33 cellular contexts compared by ENCODE assay signal in the genomic region with DNA sequence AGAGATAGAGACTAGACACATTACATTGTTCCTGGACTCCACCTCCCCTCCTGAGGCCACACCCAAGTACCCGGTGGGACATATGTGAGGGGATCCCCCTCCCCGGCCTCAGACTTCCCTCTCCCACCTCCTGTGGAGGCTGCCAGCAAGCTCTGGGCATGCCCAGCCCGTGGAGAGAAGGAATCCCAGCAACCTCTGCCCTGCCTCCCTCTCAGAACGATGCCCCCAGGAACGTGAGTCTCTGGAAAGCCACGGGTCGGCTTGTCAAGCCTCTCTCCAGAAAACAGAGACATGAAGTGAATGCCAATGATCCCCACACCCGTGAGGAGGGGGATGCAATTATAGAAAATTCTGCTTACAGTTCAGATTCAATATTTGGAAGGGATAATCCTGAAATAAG. TPM values are rescaled to one million over a fixed set of nuclear protein-coding genes. Genes with fewer than 3 reads are reported as not detected.
"Had no signal": no experiment of that assay in that cellular context is flagged by ENCODE, and none has a peak within 500 bp of the region (broad histone marks: within the 10 kb centered on the region; RNA-seq: fewer than 3 reads in every experiment).

No MANE protein-coding gene starts in this region.

- H3K4me1 Mint-ChIP-seq: activated B cell treated with CpG ODN at 0.5 μM for 24 hours; activated T-helper 17 cell treated with anti-CD3 and anti-CD28 coated beads, Interleukin-2, amount 50 U/mL, for 72 hours; stimulated activated effector memory CD8-positive, alpha-beta T cell treated with anti-CD3 and anti-CD28 coated beads, Interleukin-12 subunit alpha, Interleukin-12 subunit beta, amount 100 ng/mL, for 72 hours had no signal

- H3K9me3 ChIP-seq: esophagus muscularis mucosa, heart right ventricle, left lung, ovary, sigmoid colon, thoracic aorta, upper lobe of left lung, vagina had no signal

- H3K27me3 ChIP-seq: ovary, upper lobe of left lung, vagina had no signal

- FAIRE-seq: small intestine had no signal

- H3K27ac ChIP-seq: esophagus muscularis mucosa, heart right ventricle, left lung, ovary, sigmoid colon, thoracic aorta, upper lobe of left lung, vagina had no signal

- H3K36me3 Mint-ChIP-seq: activated naive CD4-positive, alpha-beta T cell treated with anti-CD3 and anti-CD28 coated beads, Interleukin-2, amount 50 U/mL, for 24 hours; natural killer cell; stimulated activated effector memory CD8-positive, alpha-beta T cell treated with anti-CD3 and anti-CD28 coated beads, Interleukin-12 subunit alpha, Interleukin-12 subunit beta, amount 100 ng/mL, for 72 hours had no signal

- ATAC-seq: activated naive CD8-positive, alpha-beta T cell treated with anti-CD3 and anti-CD28 coated beads, Interleukin-2, amount 50 U/mL, for 24 hours; activated T-cell treated with anti-CD3 and anti-CD28 coated beads, Interleukin-2, amount 50 U/mL, for 4 hours; activated T-helper 17 cell treated with anti-CD3 and anti-CD28 coated beads, Interleukin-2, amount 50 U/mL, for 72 hours; heart right ventricle; natural killer cell had no signal

- DNase-seq: activated B cell treated with CpG ODN at 0.5 μM for 24 hours; activated CD4-positive, alpha-beta T cell treated with anti-CD3 and anti-CD28 coated beads, Interleukin-2, amount 50 U/mL, for 1 hour; activated CD8-positive, alpha-beta T cell treated with anti-CD3 and anti-CD28 coated beads for 36 hours; activated naive CD8-positive, alpha-beta T cell treated with anti-CD3 and anti-CD28 coated beads, Interleukin-2, amount 50 U/mL, for 24 hours; activated T-cell treated with anti-CD3 and anti-CD28 coated beads, Interleukin-2, amount 50 U/mL, for 4 hours; amygdala; caudate nucleus; cortex of kidney; foreskin melanocyte; heart right ventricle; left lung; mesendoderm; natural killer cell; ovary; retina; sigmoid colon; small intestine; stimulated activated CD4-positive, alpha-beta T cell treated with anti-CD3 and anti-CD28 coated beads, Interleukin-4, amount 100 ng/mL, for 24 hours had no signal

- H3K27ac Mint-ChIP-seq: activated B cell treated with CpG ODN at 0.5 μM for 24 hours; activated CD8-positive, alpha-beta T cell treated with anti-CD3 and anti-CD28 coated beads for 36 hours; activated naive CD4-positive, alpha-beta T cell treated with anti-CD3 and anti-CD28 coated beads, Interleukin-2, amount 50 U/mL, for 24 hours; activated naive CD8-positive, alpha-beta T cell treated with anti-CD3 and anti-CD28 coated beads, Interleukin-2, amount 50 U/mL, for 24 hours; activated T-helper 17 cell treated with anti-CD3 and anti-CD28 coated beads, Interleukin-2, amount 50 U/mL, for 72 hours; natural killer cell; progenitor cell of endocrine pancreas; stimulated activated effector memory CD8-positive, alpha-beta T cell treated with anti-CD3 and anti-CD28 coated beads, Interleukin-12 subunit alpha, Interleukin-12 subunit beta, amount 100 ng/mL, for 72 hours; stimulated activated naive CD8-positive, alpha-beta T cell treated with anti-CD3 and anti-CD28 coated beads, Interleukin-15, Interleukin-2, amounts not matched to agents 100 ng/mL and 50 ng/mL, for 24 hours; T-helper 2 cell treated with Interferon-gamma antibody and Interleukin-4, amounts not matched to agents 5 μg/mL and 100 μg/mL, for 36 hours had no signal

- H3K9me3 Mint-ChIP-seq: activated B cell treated with CpG ODN at 0.5 μM for 24 hours; activated CD8-positive, alpha-beta T cell treated with anti-CD3 and anti-CD28 coated beads for 36 hours; activated naive CD4-positive, alpha-beta T cell treated with anti-CD3 and anti-CD28 coated beads, Interleukin-2, amount 50 U/mL, for 24 hours; activated naive CD8-positive, alpha-beta T cell treated with anti-CD3 and anti-CD28 coated beads, Interleukin-2, amount 50 U/mL, for 24 hours; activated T-cell treated with anti-CD3 and anti-CD28 coated beads, Interleukin-2, amount 50 U/mL, for 4 hours; activated T-helper 17 cell treated with anti-CD3 and anti-CD28 coated beads, Interleukin-2, amount 50 U/mL, for 72 hours; natural killer cell; stimulated activated effector memory CD8-positive, alpha-beta T cell treated with anti-CD3 and anti-CD28 coated beads, Interleukin-12 subunit alpha, Interleukin-12 subunit beta, amount 100 ng/mL, for 72 hours; stimulated activated naive CD8-positive, alpha-beta T cell treated with anti-CD3 and anti-CD28 coated beads, Interleukin-15, Interleukin-2, amounts not matched to agents 100 ng/mL and 50 ng/mL, for 24 hours; T-helper 2 cell treated with Interferon-gamma antibody and Interleukin-4, amounts not matched to agents 5 μg/mL and 100 μg/mL, for 36 hours had no signal

- H3K36me3 ChIP-seq: esophagus muscularis mucosa, heart right ventricle, left lung, ovary, sigmoid colon, thoracic aorta, upper lobe of left lung, vagina had no signal

- H3K4me1 ChIP-seq: sigmoid colon had no signal

- H3K4me3 ChIP-seq: esophagus muscularis mucosa, heart right ventricle, left lung, lung, ovary, sigmoid colon, thoracic aorta, upper lobe of left lung, vagina had no signal

- H3K4me3 Mint-ChIP-seq: activated B cell treated with CpG ODN at 0.5 μM for 24 hours; activated CD8-positive, alpha-beta T cell treated with anti-CD3 and anti-CD28 coated beads for 36 hours; activated naive CD4-positive, alpha-beta T cell treated with anti-CD3 and anti-CD28 coated beads, Interleukin-2, amount 50 U/mL, for 24 hours; activated naive CD8-positive, alpha-beta T cell treated with anti-CD3 and anti-CD28 coated beads, Interleukin-2, amount 50 U/mL, for 24 hours; activated T-cell treated with anti-CD3 and anti-CD28 coated beads, Interleukin-2, amount 50 U/mL, for 4 hours; activated T-helper 17 cell treated with anti-CD3 and anti-CD28 coated beads, Interleukin-2, amount 50 U/mL, for 72 hours; natural killer cell; stimulated activated effector memory CD8-positive, alpha-beta T cell treated with anti-CD3 and anti-CD28 coated beads, Interleukin-12 subunit alpha, Interleukin-12 subunit beta, amount 100 ng/mL, for 72 hours; stimulated activated naive CD8-positive, alpha-beta T cell treated with anti-CD3 and anti-CD28 coated beads, Interleukin-15, Interleukin-2, amounts not matched to agents 100 ng/mL and 50 ng/mL, for 24 hours; T-helper 2 cell treated with Interferon-gamma antibody and Interleukin-4, amounts not matched to agents 5 μg/mL and 100 μg/mL, for 36 hours had no signal

RNA-seq across cellular contexts. Expression of gene GUCA2B, which starts 9.3 kb away (rescaled TPM):
- total RNA-seq: activated B cell treated with CpG ODN at 0.5 μM for 24 hours; activated CD8-positive, alpha-beta T cell treated with anti-CD3 and anti-CD28 coated beads for 36 hours; activated T-cell treated with anti-CD3 and anti-CD28 coated beads, Interleukin-2, amount 50 U/mL, for 4 hours; activated T-helper 17 cell treated with anti-CD3 and anti-CD28 coated beads, Interleukin-2, amount 50 U/mL, for 72 hours; chondrocyte; esophagus muscularis mucosa; glomerular endothelial cell; left lung; lung; mononuclear cell; natural killer cell; ovary; subcutaneous adipose tissue; thoracic aorta; upper lobe of left lung; vagina had no signal
- polyA plus RNA-seq: heart right ventricle, lung, ovary had no signal

RNA-seq across cellular contexts. Expression of gene GUCA2A, which starts 20.7 kb away (rescaled TPM):
- total RNA-seq: activated B cell treated with CpG ODN at 0.5 μM for 24 hours; activated CD8-positive, alpha-beta T cell treated with anti-CD3 and anti-CD28 coated beads for 36 hours; activated T-cell treated with anti-CD3 and anti-CD28 coated beads, Interleukin-2, amount 50 U/mL, for 4 hours; activated T-helper 17 cell treated with anti-CD3 and anti-CD28 coated beads, Interleukin-2, amount 50 U/mL, for 72 hours; chondrocyte; esophagus muscularis mucosa; glomerular endothelial cell; heart right ventricle; left lung; lung; mononuclear cell; natural killer cell; progenitor cell of endocrine pancreas; thoracic aorta; vagina had no signal
- polyA plus RNA-seq: heart right ventricle, ovary had no signal
